18 cellular contexts compared by ENCODE assay signal in the genomic region with DNA sequence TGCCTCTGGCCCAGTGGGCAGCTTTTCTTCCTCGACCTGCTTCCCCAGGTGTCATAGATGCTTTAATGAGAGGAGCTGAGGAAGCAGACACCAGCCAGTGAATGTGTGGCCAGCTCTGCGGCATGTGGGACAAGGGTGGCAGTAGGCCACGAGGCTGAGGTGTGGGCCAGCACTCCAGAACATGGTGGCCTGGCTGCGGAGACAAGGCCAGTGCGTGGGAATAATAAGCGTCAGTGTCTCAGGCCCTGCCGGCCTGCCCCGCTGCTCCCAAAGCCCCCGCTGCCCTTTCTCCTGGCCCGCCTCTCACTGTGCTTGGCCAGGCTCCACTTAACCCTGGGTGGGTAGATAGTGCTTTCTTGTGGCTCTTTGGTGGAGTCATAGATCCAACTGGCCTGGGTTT. TPM values are rescaled to one million over a fixed set of nuclear protein-coding genes. Genes with fewer than 3 reads are reported as not detected.
"Had no signal": no experiment of that assay in that cellular context is flagged by ENCODE, and none has a peak within 500 bp of the region (broad histone marks: within the 10 kb centered on the region; RNA-seq: fewer than 3 reads in every experiment).

No MANE protein-coding gene starts in this region.

- ATAC-seq: activated CD4-positive, alpha-beta T cell treated with anti-CD3 and anti-CD28 coated beads for 36 hours; body of pancreas; effector memory CD8-positive, alpha-beta T cell; left cardiac atrium; pancreas; right lobe of liver; upper lobe of right lung had no signal

- H3K4me3 Mint-ChIP-seq: activated CD4-positive, alpha-beta T cell treated with anti-CD3 and anti-CD28 coated beads for 36 hours; activated naive CD8-positive, alpha-beta T cell treated with anti-CD3 and anti-CD28 coated beads, Interleukin-2, amount 10 ng/mL, durations not matched to agents 7 days and 5 days had no signal

- H3K36me3 ChIP-seq: pancreas, right lobe of liver, upper lobe of right lung had no signal

- H3K4me1 ChIP-seq: pancreas, testis had no signal

- H3K36me3 Mint-ChIP-seq: activated naive CD8-positive, alpha-beta T cell treated with anti-CD3 and anti-CD28 coated beads, Interleukin-2, amount 10 ng/mL, durations not matched to agents 7 days and 5 days had no signal

- H3K4me3 ChIP-seq: body of pancreas, esophagus squamous epithelium, lung, pancreas, right lobe of liver, smooth muscle cell, stomach, testis, upper lobe of right lung had no signal

- H3K9me3 ChIP-seq: body of pancreas, esophagus squamous epithelium, pancreas, right lobe of liver, stomach, testis, upper lobe of right lung had no signal

- H3K9me3 Mint-ChIP-seq: activated naive CD8-positive, alpha-beta T cell treated with anti-CD3 and anti-CD28 coated beads, Interleukin-2, amount 10 ng/mL, durations not matched to agents 7 days and 5 days; effector memory CD8-positive, alpha-beta T cell had no signal

- H3K27ac Mint-ChIP-seq: activated CD4-positive, alpha-beta T cell treated with anti-CD3 and anti-CD28 coated beads for 36 hours; activated naive CD8-positive, alpha-beta T cell treated with anti-CD3 and anti-CD28 coated beads, Interleukin-2, amount 10 ng/mL, durations not matched to agents 7 days and 5 days; effector memory CD8-positive, alpha-beta T cell had no signal

- H3K27ac ChIP-seq: body of pancreas, esophagus squamous epithelium, pancreas, right lobe of liver, stomach, testis, upper lobe of right lung had no signal

- H3K4me2 ChIP-seq: smooth muscle cell had no signal

- H3K27me3 ChIP-seq: body of pancreas, pancreas, right lobe of liver, testis, upper lobe of right lung had no signal

- DNase-seq: activated CD4-positive, alpha-beta T cell treated with anti-CD3 and anti-CD28 coated beads for 36 hours; activated CD4-positive, alpha-beta T cell treated with anti-CD3 and anti-CD28 coated beads, Interleukin-2, amount 50 U/mL, for 48 hours; activated naive CD4-positive, alpha-beta T cell; activated naive CD8-positive, alpha-beta T cell treated with anti-CD3 and anti-CD28 coated beads, Interleukin-2, amount 10 ng/mL, durations not matched to agents 7 days and 5 days; body of pancreas; effector memory CD8-positive, alpha-beta T cell; esophagus squamous epithelium; left cardiac atrium; pancreas; right lobe of liver; stimulated activated CD4-positive, alpha-beta T cell treated with anti-CD3 and anti-CD28 coated beads, Interleukin-4, amount 100 ng/mL, for 1 hour; stomach; T-helper 2 cell; testis; upper lobe of right lung had no signal

RNA-seq across cellular contexts. Expression of a gene that starts 34.9 kb away (rescaled TPM):
- total RNA-seq: dermis microvascular lymphatic vessel endothelial cell had no signal
